Comparison of ENCODE assay signal across 8 cellular contexts in genomic region chr12:49088190-49088931, GRCh38. TPM values are rescaled to one million over a fixed set of nuclear protein-coding genes. Genes with fewer than 3 reads are reported as not detected.
A peak's percentile ranks its signal among the peaks of the same experiment; 100 is the strongest.
DNase-seq lines count a peak whose midpoint lies in the region; ATAC-seq and TF ChIP-seq lines count a peak whose summit lies in the region.

No MANE protein-coding gene starts in this region.

- H3K4me3 ChIP-seq in choroid plexus epithelial cell (ENCODE audit: low read depth, low read length): peak overlapping the region; percentile 30

- ATAC-seq in GM19025 (IDR thresholded peaks at IDR 0.05; ENCODE audit: low read depth, unreplicated experiment) (peak; percentile 79), HG03460 (IDR thresholded peaks at IDR 0.05; ENCODE audit: unreplicated experiment) (peak; percentile 74), left lobe of liver (peak; percentile 95)

- DNase-seq in AG09319 (ENCODE audit: extremely low read depth, low read depth) (peak; percentile 53), NCI-H510A treated with DMSO at 0.1 percent for 48 hours (lab: John Stamatoyannopoulos, UW) (peak; percentile 93), choroid plexus epithelial cell (ENCODE audit: low read depth) (peak; percentile 97), left lobe of liver (ENCODE audit: low spot score) (peak; percentile 64)
- DNase-seq in activated CD4-positive, alpha-beta T cell treated with anti-CD3 and anti-CD28 coated beads for 1 hour: peak; percentile 46
- peak; percentile 51 to 62 for DNase-seq in stimulated activated CD4-positive, alpha-beta T cell treated with anti-CD3 and anti-CD28 coated beads, Interleukin-4, amount 100 ng/mL, for 4 hours

- peak; percentile 88 for TF ChIP-seq CTCF in AG09319 (IDR thresholded peaks at IDR 0.05; ENCODE audit: low read depth, low read length)
- TF ChIP-seq CTCF in choroid plexus epithelial cell (conservative IDR thresholded peaks at IDR 0.05; ENCODE audit: low read depth, low read length): peak; percentile 93

RNA-seq across cellular contexts. Expression of gene DHH, which starts 6.2 kb away (rescaled TPM):
- not detected for total RNA-seq in left lobe of liver

RNA-seq across cellular contexts. Expression of gene RHEBL1, which starts 18.6 kb away (rescaled TPM):
- total RNA-seq in left lobe of liver: 0.18 TPM

RNA-seq across cellular contexts. Expression of gene LMBR1L, which starts 22.3 kb away (rescaled TPM):
- 17.7 TPM for total RNA-seq in left lobe of liver

RNA-seq across cellular contexts. Expression of gene KMT2D, which starts 27.8 kb away (rescaled TPM):
- 44.8 TPM for total RNA-seq in left lobe of liver

RNA-seq across cellular contexts. Expression of gene TUBA1B, which starts 42.8 kb away (rescaled TPM):
- total RNA-seq in left lobe of liver: 144 TPM

Comparison
In these comparisons a context has a peak if more than half of its experiments do, and no peak if none do; other contexts are left out.
1. Peak in every context shown above with its lines: DNase-seq, ATAC-seq and H3K4me3 ChIP-seq.
2. DNase-seq: peak in every context shown above with its lines; median percentile 97 in choroid plexus epithelial cell; 93 in NCI-H510A treated with DMSO at 0.1 percent for 48 hours; 64 in left lobe of liver; 56 in stimulated activated CD4-positive, alpha-beta T cell treated with anti-CD3 and anti-CD28 coated beads, Interleukin-4, amount 100 ng/mL, for 4 hours; 53 in AG09319; 46 in activated CD4-positive, alpha-beta T cell treated with anti-CD3 and anti-CD28 coated beads for 1 hour.